24 cellular contexts compared by ENCODE assay signal in genomic region chr9:106590759-106591505, GRCh38.
"Had no signal": no experiment of that assay in that cellular context is flagged by ENCODE, and none has a peak within 500 bp of the region (broad histone marks: within the 10 kb centered on the region; RNA-seq: fewer than 3 reads in every experiment).

No MANE protein-coding gene starts in this region.

- H3K79me2 ChIP-seq: hepatocyte had no signal

- H3K9me3 ChIP-seq: right lobe of liver, stomach, suprapubic skin, tibial nerve, uterus had no signal

- H3K4me2 ChIP-seq: hepatocyte had no signal

- FAIRE-seq: frontal cortex, small intestine had no signal

- H2AFZ ChIP-seq: hepatocyte had no signal

- H3K27me3 ChIP-seq: hepatocyte, right lobe of liver, stomach, suprapubic skin, tibial nerve, uterus had no signal

- H3K4me3 ChIP-seq: hepatocyte, right lobe of liver, stomach, suprapubic skin, tibial nerve, uterus had no signal

- H3K4me1 ChIP-seq: right lobe of liver, stomach, tibial nerve, uterus had no signal

- H3K27ac ChIP-seq: hepatocyte, right lobe of liver, stomach, suprapubic skin, tibial nerve, uterus had no signal

- ATAC-seq: activated CD8-positive, alpha-beta memory T cell treated with anti-CD3 and anti-CD28 coated beads, Interleukin-2, amount 10 ng/mL, durations not matched to agents 7 days and 5 days; activated CD8-positive, alpha-beta T cell treated with anti-CD3 and anti-CD28 coated beads for 36 hours; activated naive CD8-positive, alpha-beta T cell treated with anti-CD3 and anti-CD28 coated beads, Interleukin-2, amount 50 U/mL, for 24 hours; esophagus mucosa; left ventricle myocardium superior; right lobe of liver; stimulated activated effector memory CD8-positive, alpha-beta T cell treated with anti-CD3 and anti-CD28 coated beads, Interleukin-12 subunit alpha, Interleukin-12 subunit beta, amount 100 ng/mL, for 72 hours had no signal

- DNase-seq: activated CD4-positive, alpha-beta T cell treated with anti-CD3 and anti-CD28 coated beads, Interleukin-2, amount 10 ng/mL, durations not matched to agents 24 days and 14 days; activated CD8-positive, alpha-beta memory T cell treated with anti-CD3 and anti-CD28 coated beads, Interleukin-2, amount 10 ng/mL, durations not matched to agents 7 days and 5 days; activated CD8-positive, alpha-beta T cell treated with anti-CD3 and anti-CD28 coated beads for 36 hours; activated gamma-delta T cell; activated naive CD4-positive, alpha-beta T cell treated with anti-CD3 and anti-CD28 coated beads, Interleukin-2, amount 50 U/mL, for 16 hours; activated naive CD8-positive, alpha-beta T cell treated with anti-CD3 and anti-CD28 coated beads, Interleukin-2, amount 50 U/mL, for 24 hours; central memory CD4-positive, alpha-beta T cell; dermis blood vessel endothelial cell; effector CD8-positive, alpha-beta T cell; glutamatergic neuron; left ventricle myocardium superior; nucleus accumbens; right lobe of liver; small intestine; stimulated activated CD4-positive, alpha-beta T cell treated with anti-CD3 and anti-CD28 coated beads, Interleukin-2, amount 100 ng/mL, for 24 hours; stomach; T-helper 2 cell; uterus had no signal

- H3K36me3 ChIP-seq: right lobe of liver, stomach, suprapubic skin, tibial nerve, uterus had no signal
